Comparison of ENCODE assay signal across 9 cellular contexts in the genomic region with DNA sequence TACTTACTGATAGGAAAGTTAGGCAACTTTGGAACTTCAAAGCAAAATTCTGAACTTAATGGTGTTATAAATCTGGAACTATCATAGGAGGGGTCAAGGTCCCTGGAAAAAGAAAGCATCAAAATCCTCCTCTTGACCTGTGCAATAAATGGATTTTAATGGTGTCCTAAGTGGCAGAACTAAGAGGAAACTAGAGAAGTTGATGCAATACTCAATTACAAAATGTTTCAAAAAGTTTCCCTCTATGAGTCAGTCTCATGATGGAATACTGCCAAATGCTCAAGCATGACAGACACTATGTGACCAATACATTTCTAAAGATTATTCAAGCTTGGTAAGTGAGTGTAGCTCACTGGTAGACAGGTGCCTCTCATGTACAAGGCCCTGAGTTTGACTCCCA. TPM values are rescaled to one million over a fixed set of nuclear protein-coding genes. Genes with fewer than 3 reads are reported as not detected.
DNase-seq lines count a peak whose midpoint lies in the region; ATAC-seq and TF ChIP-seq lines count a peak whose summit lies in the region.
"Had no signal": no experiment of that assay in that cellular context is flagged by ENCODE, and none has a peak within 500 bp of the region (broad histone marks: within the 10 kb centered on the region; RNA-seq: fewer than 3 reads in every experiment).

No MANE protein-coding gene starts in this region.

- H3K9me2 ChIP-seq in SK-N-SH, result no peaks in the 10 kb centered on the region
- 0 out of 2 replicates have a peak, but pooled peaks cover 11% of the 10 kb centered on the region for H3K9me2 ChIP-seq in GM23338 (ENCODE audit: insufficient read depth)

- no peak for TF ChIP-seq POLR2A in ovary (IDR thresholded peaks at IDR 0.05)

- no peak for DNase-seq in SK-N-SH
- peak; percentile 75 for DNase-seq in astrocyte of the spinal cord (ENCODE audit: low read depth, low spot score)
- peak; percentile 96 for DNase-seq in renal cortical epithelial cell (ENCODE audit: low read depth)
- no peak for DNase-seq in HEK293T (ENCODE audit: extremely low spot score)
- DNase-seq in ovary, result no peak
- no peak for DNase-seq in GM23338 (ENCODE audit: low spot score)
- DNase-seq: NCI-H2107 had no signal

- no peak overlapping the region for H3K4me2 ChIP-seq in SK-N-SH
- H3K4me2 ChIP-seq in GM23338, result no peak overlapping the region

- no peaks in the 10 kb centered on the region for H3K79me2 ChIP-seq in SK-N-SH (ENCODE audit: insufficient read depth)
- no peaks in the 10 kb centered on the region for H3K79me2 ChIP-seq in GM23338 (replicated peaks; ENCODE audit: insufficient read depth)

- peaks cover 4% of the 10 kb centered on the region; the same call in 1 of the 3 replicates for H3K4me1 Mint-ChIP-seq in GM23338

- TF ChIP-seq EP300 in SK-N-SH (IDR thresholded peaks at IDR 0.05; ENCODE audit: borderline replicate concordance in 1 of 2, low read depth in 1 of 2, low read length in 1 of 2) (no peak), ovary (IDR thresholded peaks at IDR 0.05) (no peak)

- no peaks in the 10 kb centered on the region for H4K20me1 ChIP-seq in SK-N-SH (ENCODE audit: insufficient read depth)
- no peaks in the 10 kb centered on the region for H4K20me1 ChIP-seq in GM23338 (replicated peaks; ENCODE audit: insufficient read depth)

- intact Hi-C loops in ovary (cut with DNase I), result no loop called here

- no peaks in the 10 kb centered on the region for H3K4me1 ChIP-seq in SK-N-SH (ENCODE audit: control insufficient read depth in 1 of 2, insufficient read depth in 2 of 2, low read depth in 1 of 2, low read length in 1 of 2)
- H3K4me1 ChIP-seq in ovary (ENCODE audit: insufficient read depth), result no peaks in the 10 kb centered on the region
- no peaks in the 10 kb centered on the region for H3K4me1 ChIP-seq in GM23338 (ENCODE audit: insufficient read depth)

- CTCF ChIA-PET in SK-N-SH (lab: Yijun Ruan, JAX), result no interaction called here
- CTCF ChIA-PET in HEK293T (lab: Yijun Ruan, JAX), result no interaction called here

- no peaks in the 10 kb centered on the region for H3K27me3 Mint-ChIP-seq in GM23338 (ENCODE audit: insufficient read depth, low read depth, poor library complexity)

- POLR2A ChIA-PET in SK-N-SH (lab: Yijun Ruan, JAX) (no interaction called here), HEK293T (lab: Yijun Ruan, JAX) (no interaction called here)

- ATAC-seq in SK-N-SH treated with all-trans-retinoic acid at 6 μM for 48 hours, result no peak
- peak; percentile 40 for ATAC-seq in HG03354 (IDR thresholded peaks at IDR 0.05; ENCODE audit: poor library complexity, severe bottlenecking, unreplicated experiment)
- ATAC-seq in GM23338, result no peak

- H3K27ac Mint-ChIP-seq in GM23338, result no peak overlapping the region

- no peak for TF ChIP-seq RAD21 in SK-N-SH (IDR thresholded peaks at IDR 0.05; ENCODE audit: low read length)

- in situ Hi-C loops in astrocyte of the spinal cord (cut with HindIII; ENCODE audit: low sequenced_read_pairs), result no loop called here

- H3F3A ChIP-seq in SK-N-SH (replicated peaks; ENCODE audit: insufficient read depth) (no peaks in the 10 kb centered on the region), GM23338 (replicated peaks; ENCODE audit: low read depth) (no peaks in the 10 kb centered on the region)

- H2AFZ ChIP-seq in SK-N-SH (ENCODE audit: low read depth) (no peak overlapping the region), GM23338 (no peak overlapping the region)

- H3K9me3 ChIP-seq in SK-N-SH, result no peaks in the 10 kb centered on the region
- no peaks in the 10 kb centered on the region for H3K9me3 ChIP-seq in ovary

- no peak for TF ChIP-seq CTCF in SK-N-SH (IDR thresholded peaks at IDR 0.05)
- TF ChIP-seq CTCF in astrocyte of the spinal cord (IDR thresholded peaks at IDR 0.05; ENCODE audit: low read depth, low read length), result no peak
- TF ChIP-seq CTCF in ovary (IDR thresholded peaks at IDR 0.05), result no peak
- TF ChIP-seq CTCF in GM23338 (conservative IDR thresholded peaks at IDR 0.05; ENCODE audit: low read depth in 2 of 2), result no peak

- no peak overlapping the region for H3K4me3 ChIP-seq in SK-N-SH (ENCODE audit: low read depth in 2 of 2, low read length in 1 of 2)
- H3K4me3 ChIP-seq in astrocyte of the spinal cord (ENCODE audit: low read depth, low read length), result no peak overlapping the region
- H3K4me3 ChIP-seq in ovary, result no peak overlapping the region
- no peak overlapping the region for H3K4me3 ChIP-seq in GM23338

- no peak overlapping the region for H3K9ac ChIP-seq in SK-N-SH

- H3K27ac ChIP-seq in SK-N-SH (ENCODE audit: low read depth in 2 of 2, low read length in 1 of 2) (no peak overlapping the region), ovary (no peak overlapping the region), GM23338 (ENCODE audit: low read depth) (no peak overlapping the region)

- peaks cover 5% of the 10 kb centered on the region; the same call in 2 of the 3 replicates for H3K36me3 Mint-ChIP-seq in GM23338 (ENCODE audit: low read depth)

- H3K36me3 ChIP-seq in SK-N-SH (replicated peaks in 1 of 2; ENCODE audit: control insufficient read depth in 1 of 2, insufficient read depth in 2 of 2, low read length in 1 of 2) (no peaks in the 10 kb centered on the region), ovary (no peaks in the 10 kb centered on the region), GM23338 (ENCODE audit: insufficient read depth) (no peaks in the 10 kb centered on the region)

- H3K27me3 ChIP-seq in SK-N-SH (ENCODE audit: insufficient read depth) (no peaks in the 10 kb centered on the region), ovary (no peaks in the 10 kb centered on the region), GM23338 (ENCODE audit: insufficient read depth) (no peaks in the 10 kb centered on the region)

- H3K9me3 Mint-ChIP-seq in GM23338, result peaks cover 11% of the 10 kb centered on the region

- no peak overlapping the region for H3K4me3 Mint-ChIP-seq in GM23338

TF ChIP-seq in SK-N-SH treated with all-trans-retinoic acid at 6 μM for 48 hours, 23 proteins besides CTCF, POLR2A, EP300 and RAD21 (continues in another document):
- TF ChIP-seq ZNF70 (CRISPR knock-in tag; IDR thresholded peaks at IDR 0.05), result no peak

TF ChIP-seq in SK-N-SH, 30 proteins besides CTCF, POLR2A, EP300 and RAD21:
- no peak for TF ChIP-seq YY1 (IDR thresholded peaks at IDR 0.05; ENCODE audit: low read depth)
TF ChIP-seq in SK-N-SH: peak in this region for 0.

TF ChIP-seq in HEK293T, 16 proteins besides CTCF, POLR2A, EP300 and RAD21:
- no peak for TF ChIP-seq HDGF (IDR thresholded peaks at IDR 0.05; ENCODE audit: borderline replicate concordance)
- no peak for TF ChIP-seq LEF1 (IDR thresholded peaks at IDR 0.05; ENCODE audit: borderline replicate concordance)
- TF ChIP-seq ELF4 (IDR thresholded peaks at IDR 0.05), result no peak
- no peak for TF ChIP-seq TARDBP (IDR thresholded peaks at IDR 0.05)
- TF ChIP-seq FOXM1 (IDR thresholded peaks at IDR 0.05; ENCODE audit: borderline replicate concordance), result no peak
TF ChIP-seq in HEK293T: peak in this region for 0.

TF ChIP-seq in GM23338, 12 proteins besides CTCF, POLR2A, EP300 and RAD21 (continues in another document):
- TF ChIP-seq CREB1 (CRISPR knock-in tag; IDR thresholded peaks at IDR 0.05; ENCODE audit: low read depth), result no peak

RNA-seq across cellular contexts. Expression of gene ERGIC2, which starts 47.7 kb away (rescaled TPM):
- polyA plus RNA-seq in SK-N-SH (2012; rRNA removed) (22.1 and 30.3 TPM in 2 replicates), ovary (10 to 100 TPM; 24.6 to 53.6 TPM), GM23338 (2016; fragmentation: Nextera tagmentation; extraction: Ambion mirVana) (79.7 and 107 TPM in 2 replicates)
- polyA plus RNA-seq in SK-N-SH (2012; cell fraction: cytosol; rRNA removed), result 41.8 and 45.2 TPM in 2 replicates
- 3.7 and 11.7 TPM in 2 replicates for polyA plus RNA-seq in SK-N-SH (2012; cell fraction: nucleus; rRNA removed)
- total RNA-seq in renal cortical epithelial cell (89.9 and 114 TPM in 2 replicates), ovary (10 to 100 TPM; 21.3 to 75.1 (median 54.1) TPM)
- total RNA-seq in GM23338 (2014; rRNA removed; shearing (Covaris generic)), result 52.6 and 77.1 TPM in 2 replicates

Comparison
In these comparisons a context has a peak if more than half of its experiments do, and no peak if none do; other contexts are left out.
1. DNase-seq: peak in astrocyte of the spinal cord (single experiment) and renal cortical epithelial cell (single experiment); none in SK-N-SH (single experiment), HEK293T (single experiment), ovary (0 of 5) and GM23338 (single experiment).